ENCODE assay signal across 8 cellular contexts in the genomic region with DNA sequence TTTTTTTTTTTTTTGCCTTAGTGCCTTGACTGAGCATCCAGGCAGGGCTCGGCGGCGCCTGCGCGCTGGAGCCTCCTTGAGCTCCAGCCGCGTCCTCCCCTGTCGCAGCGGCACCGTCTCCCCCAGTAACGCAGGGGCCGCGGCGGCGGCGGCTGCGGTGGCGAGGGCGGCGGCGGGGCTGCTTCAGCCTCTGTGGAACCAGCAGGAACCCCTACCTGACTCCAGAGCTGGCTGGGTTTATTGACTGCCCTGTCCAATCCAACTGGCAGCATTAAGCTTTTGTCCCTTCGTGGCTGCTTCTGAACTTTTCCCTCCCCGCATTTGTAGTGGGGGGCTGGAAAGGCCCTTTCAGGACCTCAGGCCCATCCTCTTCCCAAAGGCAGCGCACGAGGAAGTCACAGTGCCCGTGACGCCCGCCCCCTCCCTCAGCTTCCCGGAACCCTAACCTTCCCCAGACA. TPM values are rescaled to one million over a fixed set of nuclear protein-coding genes. Genes with fewer than 3 reads are reported as not detected.
DNase-seq lines count a peak whose midpoint lies in the region; ATAC-seq and TF ChIP-seq lines count a peak whose summit lies in the region.

A gene with protein sequence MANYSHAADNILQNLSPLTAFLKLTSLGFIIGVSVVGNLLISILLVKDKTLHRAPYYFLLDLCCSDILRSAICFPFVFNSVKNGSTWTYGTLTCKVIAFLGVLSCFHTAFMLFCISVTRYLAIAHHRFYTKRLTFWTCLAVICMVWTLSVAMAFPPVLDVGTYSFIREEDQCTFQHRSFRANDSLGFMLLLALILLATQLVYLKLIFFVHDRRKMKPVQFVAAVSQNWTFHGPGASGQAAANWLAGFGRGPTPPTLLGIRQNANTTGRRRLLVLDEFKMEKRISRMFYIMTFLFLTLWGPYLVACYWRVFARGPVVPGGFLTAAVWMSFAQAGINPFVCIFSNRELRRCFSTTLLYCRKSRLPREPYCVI (minus strand): TSS at position 397 of the 458 bp plus-strand sequence. CDS start 2,106 bp downstream, outside the sequence.

- no peaks in the 10 kb centered on the region for H3K9me3 ChIP-seq in ascending aorta
- H3K9me3 ChIP-seq in right cardiac atrium (ENCODE audit: control insufficient read depth, low read length), result no peaks in the 10 kb centered on the region

- WGBS in right cardiac atrium, result under 1% methylated on average over 29 of the region's 29 CpGs

- ATAC-seq in right cardiac atrium, result peak; percentile 95 to 96

- TF ChIP-seq CTCF in RWPE1 (conservative IDR thresholded peaks at IDR 0.05; ENCODE audit: low read depth) (no peak), ascending aorta (IDR thresholded peaks at IDR 0.05) (no peak)

- H3K9ac ChIP-seq in rectal smooth muscle tissue (ENCODE audit: low read length), result no peak within 1 kb of the TSS

- TF ChIP-seq POLR2A in GM19099 (IDR thresholded peaks at IDR 0.05; ENCODE audit: extremely low read depth, insufficient read length, low read depth), result peak; percentile 18

- peak within 1 kb of the TSS; percentile 54 to 67 for H3K4me3 ChIP-seq in ascending aorta
- peak within 1 kb of the TSS; percentile 82 for H3K4me3 ChIP-seq in right cardiac atrium (ENCODE audit: low read length)
- H3K4me3 ChIP-seq in rectal smooth muscle tissue (ENCODE audit: low read length), result peak within 1 kb of the TSS; percentile 61

- CTCF ChIA-PET in RWPE1 (lab: Yijun Ruan, JAX), result interaction anchor here (0.5 to 0.8 kb wide), 4 partner anchors 10 to 1324 kb away, joined by 3 to 5 read pairs (median 3); a partner anchor contains a TSS

- H3K36me3 ChIP-seq in ascending aorta (no peaks in the 10 kb centered on the region), rectal smooth muscle tissue (ENCODE audit: control insufficient read depth, insufficient read depth, low read length) (no peaks in the 10 kb centered on the region)

- DNase-seq in Ammon's horn (ENCODE audit: low spot score), result peak; percentile 70
- peak; percentile 15 for DNase-seq in HK-2 (ENCODE audit: unreplicated experiment)
- peak; percentile 38 for DNase-seq in RWPE1 (ENCODE audit: low spot score)
- DNase-seq in ascending aorta (ENCODE audit: low spot score in 2 of 2), result peak; percentile 7 to 73
- peak; percentile 75 to 87 (median 83) for DNase-seq in right cardiac atrium
- DNase-seq in SKM-1 (lab: John Stamatoyannopoulos, UW; ENCODE audit: unreplicated experiment), result no peak

- no peak within 1 kb of the TSS for H3K27ac ChIP-seq in RWPE1
- H3K27ac ChIP-seq in ascending aorta, result peak within 1 kb of the TSS; percentile 54 to 61
- H3K27ac ChIP-seq in right cardiac atrium (ENCODE audit: low read length), result peak within 1 kb of the TSS; percentile 46
- no peak within 1 kb of the TSS for H3K27ac ChIP-seq in rectal smooth muscle tissue (ENCODE audit: low read depth, low read length)

- intact Hi-C loops in ascending aorta (cut with DNase I) (loop anchor here (1.0 to 10.0 kb wide), 4 partner anchors 32 to 336 kb away; partner anchors contain the start of genes SMIM30 and TMEM168), right cardiac atrium (cut with DNase I) (no loop called here)

- H3K27me3 ChIP-seq in ascending aorta, result no peaks in the 10 kb centered on the region
- H3K27me3 ChIP-seq in right cardiac atrium (ENCODE audit: control insufficient read depth, insufficient read depth), result no peaks in the 10 kb centered on the region
- no peaks in the 10 kb centered on the region for H3K27me3 ChIP-seq in rectal smooth muscle tissue (ENCODE audit: control insufficient read depth, insufficient read depth, low read length)

- H3K4me1 ChIP-seq in ascending aorta (peaks cover 0 to 3% of the 10 kb centered on the region in 2 donors), right cardiac atrium (ENCODE audit: control insufficient read depth, insufficient read depth, low read length) (no peaks in the 10 kb centered on the region), rectal smooth muscle tissue (ENCODE audit: control insufficient read depth, insufficient read depth, low read length) (no peaks in the 10 kb centered on the region)

- POLR2A ChIA-PET in RWPE1 (lab: Yijun Ruan, JAX; ENCODE audit: low non-redundant PET), result no interaction called here

RNA-seq across cellular contexts. Expression of the gene that starts here (rescaled TPM):
- total RNA-seq in ascending aorta, result not detected
- 1 to 10 TPM; 3.2 to 4.0 (median 3.6) TPM for total RNA-seq in right cardiac atrium
- polyA plus RNA-seq in right cardiac atrium, result 4.4 TPM

Comparison
In these comparisons a context has a peak if more than half of its experiments do, and no peak if none do; other contexts are left out.
1. Peak in DNase-seq, H3K4me3 ChIP-seq and H3K27ac ChIP-seq in ascending aorta; RNA of the gene not detected or under 1 TPM.